In genomic region chr15:26115229-26115943, GRCh38 we compare ENCODE assay signal across 2 cellular contexts.
TF ChIP-seq lines count a peak whose summit lies in the region.

No MANE protein-coding gene starts in this region.

TF ChIP-seq in GM23338, 12 proteins besides CTCF, POLR2A, EP300 and RAD21:
- TF ChIP-seq, protein P1, sequence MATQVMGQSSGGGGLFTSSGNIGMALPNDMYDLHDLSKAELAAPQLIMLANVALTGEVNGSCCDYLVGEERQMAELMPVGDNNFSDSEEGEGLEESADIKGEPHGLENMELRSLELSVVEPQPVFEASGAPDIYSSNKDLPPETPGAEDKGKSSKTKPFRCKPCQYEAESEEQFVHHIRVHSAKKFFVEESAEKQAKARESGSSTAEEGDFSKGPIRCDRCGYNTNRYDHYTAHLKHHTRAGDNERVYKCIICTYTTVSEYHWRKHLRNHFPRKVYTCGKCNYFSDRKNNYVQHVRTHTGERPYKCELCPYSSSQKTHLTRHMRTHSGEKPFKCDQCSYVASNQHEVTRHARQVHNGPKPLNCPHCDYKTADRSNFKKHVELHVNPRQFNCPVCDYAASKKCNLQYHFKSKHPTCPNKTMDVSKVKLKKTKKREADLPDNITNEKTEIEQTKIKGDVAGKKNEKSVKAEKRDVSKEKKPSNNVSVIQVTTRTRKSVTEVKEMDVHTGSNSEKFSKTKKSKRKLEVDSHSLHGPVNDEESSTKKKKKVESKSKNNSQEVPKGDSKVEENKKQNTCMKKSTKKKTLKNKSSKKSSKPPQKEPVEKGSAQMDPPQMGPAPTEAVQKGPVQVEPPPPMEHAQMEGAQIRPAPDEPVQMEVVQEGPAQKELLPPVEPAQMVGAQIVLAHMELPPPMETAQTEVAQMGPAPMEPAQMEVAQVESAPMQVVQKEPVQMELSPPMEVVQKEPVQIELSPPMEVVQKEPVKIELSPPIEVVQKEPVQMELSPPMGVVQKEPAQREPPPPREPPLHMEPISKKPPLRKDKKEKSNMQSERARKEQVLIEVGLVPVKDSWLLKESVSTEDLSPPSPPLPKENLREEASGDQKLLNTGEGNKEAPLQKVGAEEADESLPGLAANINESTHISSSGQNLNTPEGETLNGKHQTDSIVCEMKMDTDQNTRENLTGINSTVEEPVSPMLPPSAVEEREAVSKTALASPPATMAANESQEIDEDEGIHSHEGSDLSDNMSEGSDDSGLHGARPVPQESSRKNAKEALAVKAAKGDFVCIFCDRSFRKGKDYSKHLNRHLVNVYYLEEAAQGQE (IDR thresholded peaks at IDR 0.05; ENCODE audit: unreplicated experiment): no peak
- TF ChIP-seq ZNF114 (CRISPR knock-in tag; IDR thresholded peaks at IDR 0.05) (no peak), POLR2AphosphoS5 (IDR thresholded peaks at IDR 0.05; ENCODE audit: low read depth) (no peak), EZH2phosphoT487 (IDR thresholded peaks at IDR 0.05; ENCODE audit: unreplicated experiment) (no peak)

TF ChIP-seq in H1, 55 proteins besides CTCF, POLR2A, EP300 and RAD21 (continued from another document):
- TF ChIP-seq SAP30 (IDR thresholded peaks at IDR 0.05; ENCODE audit: insufficient read depth, insufficient replicate concordance, low read length) (no peak), JUND (IDR thresholded peaks at IDR 0.05; ENCODE audit: low read length) (no peak), TAF7 (optimal IDR thresholded peaks at IDR 0.05; ENCODE audit: borderline replicate concordance, low read depth, low read length) (no peak)
TF ChIP-seq in H1: peak in this region for 0.
